Comparison of ENCODE assay signal across 23 cellular contexts in the genomic region with DNA sequence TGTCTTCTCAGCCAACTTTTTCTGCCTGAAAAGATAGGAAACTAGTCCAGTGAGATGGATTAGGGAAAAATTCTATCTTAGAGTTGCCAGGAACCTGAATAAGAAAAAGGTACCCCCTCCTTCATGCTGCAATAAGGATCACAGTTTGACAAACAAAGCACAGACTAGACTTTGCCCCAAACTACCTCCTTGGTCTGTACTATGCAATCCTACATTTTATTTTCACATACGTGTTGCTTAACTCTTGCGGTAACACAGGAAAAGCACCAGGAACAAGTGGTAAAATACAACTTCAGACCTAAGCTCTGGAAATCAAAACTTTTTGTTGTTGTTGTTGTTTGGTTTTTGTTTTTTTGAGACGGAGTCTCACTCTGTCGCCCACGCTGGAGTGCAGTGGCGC.
"Had no signal": no experiment of that assay in that cellular context is flagged by ENCODE, and none has a peak within 500 bp of the region (broad histone marks: within the 10 kb centered on the region; RNA-seq: fewer than 3 reads in every experiment).

No MANE protein-coding gene starts in this region.

- H3K36me3 ChIP-seq: brain microvascular endothelial cell, pancreas, right atrium auricular region, suprapubic skin, tibial artery had no signal

- ATAC-seq: activated T-cell treated with anti-CD3 and anti-CD28 coated beads, Interleukin-2, amount 50 U/mL, for 4 hours; activated T-helper 17 cell treated with anti-CD3 and anti-CD28 coated beads, Interleukin-2, amount 50 U/mL, for 72 hours; effector memory CD8-positive, alpha-beta T cell; foreskin keratinocyte; naive thymus-derived CD4-positive, alpha-beta T cell; pancreas; psoas muscle had no signal

- DNase-seq: activated CD4-positive, alpha-beta memory T cell treated with anti-CD3 and anti-CD28 coated beads, Interleukin-2, amount 10 ng/mL, durations not matched to agents 7 days and 5 days; activated CD4-positive, alpha-beta T cell treated with anti-CD3 and anti-CD28 coated beads for 1 hour; activated CD4-positive, alpha-beta T cell treated with anti-CD3 and anti-CD28 coated beads, Interleukin-2, amount 10 ng/mL, durations not matched to agents 7 days and 5 days; activated gamma-delta T cell treated with Interleukin-2 at 50 U/mL for 16 hours; activated naive CD4-positive, alpha-beta T cell treated with anti-CD3 and anti-CD28 coated beads, Interleukin-2, amount 50 U/mL, for 16 hours; activated T-cell treated with anti-CD3 and anti-CD28 coated beads, Interleukin-2, amount 50 U/mL, for 4 hours; amniotic stem cell; brain microvascular endothelial cell; cortex of kidney; effector memory CD8-positive, alpha-beta T cell; erythroblast; foreskin keratinocyte; mammary epithelial cell; naive thymus-derived CD4-positive, alpha-beta T cell; pancreas; psoas muscle; stimulated activated naive CD4-positive, alpha-beta T cell; T-helper 1 cell; tibial artery had no signal

- H3K27me3 ChIP-seq: brain microvascular endothelial cell, pancreas, right atrium auricular region, suprapubic skin, tibial artery had no signal

- H3K4me3 ChIP-seq: pancreas, psoas muscle, right atrium auricular region, suprapubic skin, tibial artery had no signal

- H3K27ac ChIP-seq: brain microvascular endothelial cell, foreskin keratinocyte, pancreas, psoas muscle, suprapubic skin, tibial artery, VCaP had no signal

- H3K4me1 ChIP-seq: foreskin keratinocyte, pancreas, psoas muscle, right atrium auricular region, suprapubic skin, tibial artery had no signal

- H3K9me3 ChIP-seq: pancreas, suprapubic skin, tibial artery had no signal
